ENCODE assay signal across 9 cellular contexts in genomic region chr2:134782792-134783191, GRCh38. TPM values are rescaled to one million over a fixed set of nuclear protein-coding genes. Genes with fewer than 3 reads are reported as not detected.
DNase-seq lines count a peak whose midpoint lies in the region; ATAC-seq, FAIRE-seq and TF ChIP-seq lines count a peak whose summit lies in the region.
"Had no signal": no experiment of that assay in that cellular context is flagged by ENCODE, and none has a peak within 500 bp of the region (broad histone marks: within the 10 kb centered on the region; RNA-seq: fewer than 3 reads in every experiment).

No MANE protein-coding gene starts in this region.

- H3K27me3 ChIP-seq in uterus: no peaks in the 10 kb centered on the region

- no peaks in the 10 kb centered on the region for H3K9me3 ChIP-seq in uterus

- TF ChIP-seq CTCF in uterus (IDR thresholded peaks at IDR 0.05): no peak

- no peak overlapping the region for H3K27ac Mint-ChIP-seq in activated T-cell treated with anti-CD3 and anti-CD28 coated beads, Interleukin-2, amount 50 U/mL, for 72 hours

- peak; percentile 51 for ATAC-seq in HG02763 (IDR thresholded peaks at IDR 0.05; ENCODE audit: unreplicated experiment)
- ATAC-seq in left ventricle myocardium superior: peak; percentile 34
- ATAC-seq in activated T-cell treated with anti-CD3 and anti-CD28 coated beads, Interleukin-2, amount 50 U/mL, for 72 hours (replicated peaks in 1 of 2): no peak

- no peak overlapping the region for H3K4me3 Mint-ChIP-seq in activated T-cell treated with anti-CD3 and anti-CD28 coated beads, Interleukin-2, amount 50 U/mL, for 72 hours

- no peaks in the 10 kb centered on the region for H3K36me3 ChIP-seq in uterus

- H3K36me3 Mint-ChIP-seq in activated T-cell treated with anti-CD3 and anti-CD28 coated beads, Interleukin-2, amount 50 U/mL, for 72 hours (ENCODE audit: insufficient read depth in 2 of 2): no peaks in the 10 kb centered on the region

- H3K27ac ChIP-seq in uterus: no peak overlapping the region

- TF ChIP-seq POLR2A in GM12892 (IDR thresholded peaks at IDR 0.05; ENCODE audit: low read depth, low read length): no peak
- TF ChIP-seq POLR2A in uterus (IDR thresholded peaks at IDR 0.05): no peak

- no peaks in the 10 kb centered on the region for H3K4me1 ChIP-seq in uterus

- H3K4me3 ChIP-seq in uterus: no peak overlapping the region

- no peak for DNase-seq in GM12892 (ENCODE audit: insufficient read length)
- DNase-seq in NOMO-1 (lab: John Stamatoyannopoulos, UW; ENCODE audit: unreplicated experiment in 2 of 2): peak; percentile 51 to 72
- DNase-seq in left ventricle myocardium superior: no peak
- DNase-seq in uterus: no peak
- no peak for DNase-seq in activated T-cell treated with anti-CD3 and anti-CD28 coated beads, Interleukin-2, amount 50 U/mL, for 72 hours
- no peak for DNase-seq in ureter (ENCODE audit: low spot score)
- no peak for DNase-seq in posterior cingulate gyrus

- peak; percentile 24 for FAIRE-seq in GM12892 (lab: Jason Lieb, UNC)

- no peaks in the 10 kb centered on the region for H3K27me3 Mint-ChIP-seq in activated T-cell treated with anti-CD3 and anti-CD28 coated beads, Interleukin-2, amount 50 U/mL, for 72 hours (ENCODE audit: low read depth)

- intact Hi-C loops in left ventricle myocardium superior (cut with micrococcal nuclease): no loop called here
- intact Hi-C loops in uterus (cut with DNase I; ENCODE audit: low total_unique reads): no loop called here
- intact Hi-C loops in posterior cingulate gyrus (cut with DNase I): no loop called here

- H3K9me3 Mint-ChIP-seq in activated T-cell treated with anti-CD3 and anti-CD28 coated beads, Interleukin-2, amount 50 U/mL, for 72 hours: no peaks in the 10 kb centered on the region

- H3K4me1 Mint-ChIP-seq in activated T-cell treated with anti-CD3 and anti-CD28 coated beads, Interleukin-2, amount 50 U/mL, for 72 hours (ENCODE audit: low read depth): peaks cover 8% of the 10 kb centered on the region

RNA-seq across cellular contexts. Expression of gene ACMSD, which starts 55.6 kb away (rescaled TPM):
- 0.17 TPM for polyA plus RNA-seq in GM12892 (2012; ENCODE audit: missing spikeins)
- total RNA-seq in left ventricle myocardium superior: not detected
- not detected for total RNA-seq in uterus
- total RNA-seq in activated T-cell treated with anti-CD3 and anti-CD28 coated beads, Interleukin-2, amount 50 U/mL, for 72 hours: not detected
- not detected for total RNA-seq in ureter
- total RNA-seq: fibroblast of villous mesenchyme had no signal

Comparison
In these comparisons a context has a peak if more than half of its experiments do, and no peak if none do; other contexts are left out.
1. DNase-seq: peak in NOMO-1 (2 of 2); none in GM12892 (single experiment), left ventricle myocardium superior (single experiment), uterus (0 of 2), activated T-cell treated with anti-CD3 and anti-CD28 coated beads, Interleukin-2, amount 50 U/mL, for 72 hours (0 of 2), ureter (single experiment) and posterior cingulate gyrus (0 of 10).
2. ATAC-seq: peak in HG02763 (single experiment) and left ventricle myocardium superior (single experiment); none in activated T-cell treated with anti-CD3 and anti-CD28 coated beads, Interleukin-2, amount 50 U/mL, for 72 hours (0 of 2).